22 cellular contexts compared by ENCODE assay signal in genomic region chr17:57423541-57423940, GRCh38.
DNase-seq lines count a peak whose midpoint lies in the region; ATAC-seq, FAIRE-seq and TF ChIP-seq lines count a peak whose summit lies in the region.
"Had no signal": no experiment of that assay in that cellular context is flagged by ENCODE, and none has a peak within 500 bp of the region (broad histone marks: within the 10 kb centered on the region; RNA-seq: fewer than 3 reads in every experiment).

No MANE protein-coding gene starts in this region.

- TF ChIP-seq CTCF in DND-41 (IDR thresholded peaks at IDR 0.05; ENCODE audit: borderline replicate concordance, extremely low read depth, low read length, poor library complexity, severe bottlenecking) (no peak), astrocyte (IDR thresholded peaks at IDR 0.05; ENCODE audit: insufficient read depth, low read depth, low read length) (no peak), neural progenitor cell (IDR thresholded peaks at IDR 0.05) (no peak)

- H3K27me3 Mint-ChIP-seq in astrocyte (ENCODE audit: low read depth, unreplicated experiment) (no peaks in the 10 kb centered on the region), neural progenitor cell (ENCODE audit: insufficient read depth, low read depth) (peaks cover 7% of the 10 kb centered on the region)
- H3K27me3 Mint-ChIP-seq: B cell; CD4-positive, alpha-beta memory T cell had no signal

- H3K27ac ChIP-seq in DND-41 (ENCODE audit: low read length) (peak overlapping the region; percentile 73), Karpas-422 (ENCODE audit: low read length) (peak overlapping the region; percentile 99), astrocyte (ENCODE audit: low read depth, low read length) (no peak overlapping the region), neural progenitor cell (no peak overlapping the region), neuronal stem cell (replicated peaks; ENCODE audit: low read length) (no peak overlapping the region)

- no peak for FAIRE-seq in astrocyte (lab: Jason Lieb, UNC)
- FAIRE-seq: G401.6, H1, HepG2 had no signal

- H3K27ac Mint-ChIP-seq in astrocyte (ENCODE audit: unreplicated experiment): peak overlapping the region; percentile 54
- peak overlapping the region; percentile 7 for H3K27ac Mint-ChIP-seq in neural progenitor cell
- H3K27ac Mint-ChIP-seq: B cell had no signal

- H3K79me2 ChIP-seq in DND-41 (ENCODE audit: insufficient read depth, low read length): peaks cover 99% of the 10 kb centered on the region
- H3K79me2 ChIP-seq in Karpas-422 (ENCODE audit: low read length): peaks cover 44% of the 10 kb centered on the region
- peaks cover 8% of the 10 kb centered on the region for H3K79me2 ChIP-seq in astrocyte (ENCODE audit: insufficient read depth, low read length)
- peaks cover 100% of the 10 kb centered on the region for H3K79me2 ChIP-seq in neural progenitor cell (ENCODE audit: low read depth)

- H2BK120ac ChIP-seq in neuronal stem cell (ENCODE audit: low read depth, low read length): no peak overlapping the region

- no peak overlapping the region for H3K18ac ChIP-seq in neuronal stem cell (ENCODE audit: low read length)

- H4K20me1 ChIP-seq in DND-41 (ENCODE audit: insufficient read depth, low read length) (0 out of 2 replicates have a peak, but pooled peaks cover 2% of the 10 kb centered on the region), Karpas-422 (ENCODE audit: insufficient read depth, low read depth, low read length) (no peaks in the 10 kb centered on the region), astrocyte (ENCODE audit: insufficient read depth, low read length) (peaks cover 5% of the 10 kb centered on the region), neural progenitor cell (ENCODE audit: low read depth) (peaks cover 27% of the 10 kb centered on the region)

- H2BK5ac ChIP-seq in neuronal stem cell (ENCODE audit: low read length): no peak overlapping the region

- H3K4me3 ChIP-seq in DND-41 (ENCODE audit: low read depth in 1 of 2, low read length in 2 of 2): no peak overlapping the region
- H3K4me3 ChIP-seq in Karpas-422 (ENCODE audit: low read length): peak overlapping the region; percentile 56
- no peak overlapping the region for H3K4me3 ChIP-seq in astrocyte (ENCODE audit: insufficient read depth, low read depth, low read length)
- no peak overlapping the region for H3K4me3 ChIP-seq in neural progenitor cell
- H3K4me3 ChIP-seq in neuronal stem cell (ENCODE audit: low read length in 2 of 2): no peak overlapping the region

- H4K8ac ChIP-seq in neuronal stem cell (ENCODE audit: low read depth, low read length): no peak overlapping the region

- no peaks in the 10 kb centered on the region for H3K9me2 ChIP-seq in Karpas-422 (replicated peaks; ENCODE audit: insufficient read depth, low read length)

- H3K36me3 Mint-ChIP-seq in astrocyte (ENCODE audit: low read depth, unreplicated experiment): peaks cover 8% of the 10 kb centered on the region
- peaks cover 55% of the 10 kb centered on the region for H3K36me3 Mint-ChIP-seq in neural progenitor cell

- H2AFZ ChIP-seq in DND-41 (ENCODE audit: low read depth, low read length) (no peak overlapping the region), Karpas-422 (ENCODE audit: low read length) (no peak overlapping the region), astrocyte (ENCODE audit: low read depth, low read length) (no peak overlapping the region), neural progenitor cell (replicated peaks) (no peak overlapping the region), neuronal stem cell (ENCODE audit: low read length) (no peak overlapping the region)

- no peaks in the 10 kb centered on the region for H3K9me3 ChIP-seq in DND-41 (ENCODE audit: insufficient read depth, low read length, severe bottlenecking)
- no peaks in the 10 kb centered on the region for H3K9me3 ChIP-seq in Karpas-422 (ENCODE audit: low read length)
- no peaks in the 10 kb centered on the region for H3K9me3 ChIP-seq in astrocyte (ENCODE audit: insufficient read depth, low read depth, low read length)
- H3K9me3 ChIP-seq in neural progenitor cell (ENCODE audit: low read depth): no peaks in the 10 kb centered on the region
- peaks cover 0 to 15% of the 10 kb centered on the region in 2 donors for H3K9me3 ChIP-seq in neuronal stem cell (replicated peaks in 1 of 2; ENCODE audit: control insufficient read depth in 2 of 2, insufficient read depth in 1 of 2, low read depth in 1 of 2, low read length in 2 of 2)

- H3K27me3 ChIP-seq in DND-41 (ENCODE audit: insufficient read depth, low read length, poor library complexity): no peaks in the 10 kb centered on the region
- no peaks in the 10 kb centered on the region for H3K27me3 ChIP-seq in Karpas-422 (ENCODE audit: low read length)
- H3K27me3 ChIP-seq in astrocyte (ENCODE audit: insufficient read depth, low read length): no peaks in the 10 kb centered on the region
- H3K27me3 ChIP-seq in neural progenitor cell: no peaks in the 10 kb centered on the region
- H3K27me3 ChIP-seq in neuronal stem cell (ENCODE audit: control insufficient read depth in 3 of 3, insufficient read depth in 3 of 3, low read depth in 1 of 3, low read length in 3 of 3): no peaks in the 10 kb centered on the region

- H3K9ac ChIP-seq in DND-41 (ENCODE audit: low read depth, low read length) (no peak overlapping the region), Karpas-422 (ENCODE audit: low read length) (peak overlapping the region; percentile 77), astrocyte (ENCODE audit: low read length) (no peak overlapping the region), neural progenitor cell (no peak overlapping the region), neuronal stem cell (ENCODE audit: low read depth, low read length, poor library complexity) (no peak overlapping the region)

- peaks cover 76% of the 10 kb centered on the region for H3K36me3 ChIP-seq in DND-41 (ENCODE audit: insufficient read depth, low read length)
- H3K36me3 ChIP-seq in Karpas-422 (ENCODE audit: insufficient read depth, low read length): no peaks in the 10 kb centered on the region
- H3K36me3 ChIP-seq in astrocyte (ENCODE audit: insufficient read depth, low read length): no peaks in the 10 kb centered on the region
- no peaks in the 10 kb centered on the region for H3K36me3 ChIP-seq in neural progenitor cell
- H3K36me3 ChIP-seq in neuronal stem cell (replicated peaks in 1 of 2; ENCODE audit: control insufficient read depth in 2 of 2, insufficient read depth in 2 of 2, low read length in 2 of 2): peaks cover 2 to 21% of the 10 kb centered on the region in 2 donors

- H2BK12ac ChIP-seq in neuronal stem cell (ENCODE audit: low read length): no peak overlapping the region

- H3K4ac ChIP-seq in neuronal stem cell (ENCODE audit: low read length): no peak overlapping the region

- H4K91ac ChIP-seq in neuronal stem cell (ENCODE audit: low read depth, low read length, poor library complexity): no peak overlapping the region

- H3K4me1 ChIP-seq in DND-41 (ENCODE audit: insufficient read depth, low read length) (peaks cover 88% of the 10 kb centered on the region), Karpas-422 (ENCODE audit: low read length) (peaks cover 95% of the 10 kb centered on the region), astrocyte (ENCODE audit: insufficient read depth, low read length) (peaks cover 23% of the 10 kb centered on the region), neural progenitor cell (peaks cover 23% of the 10 kb centered on the region), neuronal stem cell (ENCODE audit: control insufficient read depth in 2 of 2, insufficient read depth in 1 of 2, low read depth in 1 of 2, low read length in 2 of 2) (peaks cover 9 to 19% of the 10 kb centered on the region in 2 donors)

- DNase-seq in DND-41 (no peak), Karpas-422 (peak; percentile 93), astrocyte (ENCODE audit: low read depth) (no peak), neural progenitor cell (ENCODE audit: low spot score) (no peak), neuronal stem cell (ENCODE audit: low spot score) (no peak), COLO829 (ENCODE audit: low spot score) (no peak), inferior parietal cortex (ENCODE audit: extremely low spot score) (no peak)
- DNase-seq: CD4-positive, alpha-beta memory T cell; DMS79 treated with DMSO at 0.1 percent for 48 hours; KG1; MM.1S; NCI-H1092 treated with DMSO at 0.1 percent for 48 hours; NCI-H1694 treated with DMSO at 0.1 percent for 48 hours; NCI-H2107; NCI-H2227 treated with DMSO at 0.1 percent for 48 hours; NCI-H524; SHP77 had no signal

- H3K14ac ChIP-seq in neuronal stem cell (ENCODE audit: low read length): no peak overlapping the region

- ATAC-seq in DND-41 (ENCODE audit: insufficient read depth, low read depth) (no peak), GM18907 (IDR thresholded peaks at IDR 0.05; ENCODE audit: unreplicated experiment) (no peak)

- H2BK15ac ChIP-seq in neuronal stem cell (ENCODE audit: low read length): no peak overlapping the region

- peaks cover 15% of the 10 kb centered on the region for H3F3A ChIP-seq in neural progenitor cell (ENCODE audit: low read depth)

- H3K4me1 Mint-ChIP-seq in astrocyte (ENCODE audit: low read depth, unreplicated experiment) (peaks cover 12% of the 10 kb centered on the region), neural progenitor cell (peaks cover 53% of the 10 kb centered on the region)

- H3K4me3 Mint-ChIP-seq in astrocyte (ENCODE audit: unreplicated experiment) (no peak overlapping the region), neural progenitor cell (no peak overlapping the region)
- H3K4me3 Mint-ChIP-seq: B cell had no signal

- no peak overlapping the region for H3K23ac ChIP-seq in neuronal stem cell (ENCODE audit: low read depth, low read length, poor library complexity)

- H3K9me3 Mint-ChIP-seq in astrocyte (ENCODE audit: unreplicated experiment): no peaks in the 10 kb centered on the region
- peaks cover 20% of the 10 kb centered on the region for H3K9me3 Mint-ChIP-seq in neural progenitor cell
- H3K9me3 Mint-ChIP-seq: CD4-positive, alpha-beta memory T cell had no signal

- H3K4me2 ChIP-seq in DND-41 (ENCODE audit: insufficient read depth, low read length) (no peak overlapping the region), Karpas-422 (ENCODE audit: low read depth, low read length, poor library complexity, severe bottlenecking) (peak overlapping the region; percentile 77), astrocyte (ENCODE audit: low read length) (no peak overlapping the region), neural progenitor cell (no peak overlapping the region), neuronal stem cell (ENCODE audit: insufficient read depth, low read length, poor library complexity, severe bottlenecking) (no peak overlapping the region)

- H2AK5ac ChIP-seq in neuronal stem cell (ENCODE audit: low read depth, low read length): no peak overlapping the region

- WGBS in neuronal stem cell (ENCODE audit: extremely low coverage in 2 of 2, insufficient read length in 2 of 2, insufficient replicate concordance in 1 of 2), 2 donors: no CpG with 5 or more reads among the region's 6 CpGs

- no peaks in the 10 kb centered on the region for H3K79me1 ChIP-seq in neuronal stem cell (ENCODE audit: low read depth, low read length)

Comparison
In these comparisons a context has a peak if more than half of its experiments do, and no peak if none do; other contexts are left out.
1. H3K27ac ChIP-seq: peak in DND-41 (single experiment) and Karpas-422 (single experiment); none in astrocyte (single experiment), neural progenitor cell (single experiment) and neuronal stem cell (single experiment).